24 cellular contexts compared by ENCODE assay signal in genomic region chr19:30457484-30457883, GRCh38.
DNase-seq lines count a peak whose midpoint lies in the region; ATAC-seq and TF ChIP-seq lines count a peak whose summit lies in the region.
"Had no signal": no experiment of that assay in that cellular context is flagged by ENCODE, and none has a peak within 500 bp of the region (broad histone marks: within the 10 kb centered on the region; RNA-seq: fewer than 3 reads in every experiment).

No MANE protein-coding gene starts in this region.

- H3K4me1 Mint-ChIP-seq in neural crest cell (peaks cover 9% of the 10 kb centered on the region), HFFc6 (ENCODE audit: low read depth) (no peaks in the 10 kb centered on the region)
- H3K4me1 Mint-ChIP-seq: CD14-positive monocyte; CD4-positive, alpha-beta memory T cell; CD4-positive, CD25-positive, alpha-beta regulatory T cell; CD8-positive, alpha-beta memory T cell had no signal

- TF ChIP-seq CTCF in HEK293 (tag by site-specific recombination; IDR thresholded peaks at IDR 0.05) (no peak), neural crest cell (conservative IDR thresholded peaks at IDR 0.05) (no peak), upper lobe of right lung (IDR thresholded peaks at IDR 0.05) (no peak), HFFc6 (IDR thresholded peaks at IDR 0.05) (no peak)

- no peaks in the 10 kb centered on the region; a peak in 1 of 3 replicates for H3K36me3 ChIP-seq in HEK293 (ENCODE audit: control insufficient read depth in 2 of 2, insufficient read depth in 1 of 2, low read length in 2 of 2)
- H3K36me3 ChIP-seq in upper lobe of right lung: no peaks in the 10 kb centered on the region
- H3K36me3 ChIP-seq: BE2C, BLaER1 had no signal

- CTCF ChIA-PET in HEK293 (lab: Yijun Ruan, JAX): interaction anchor here (0.6 to 0.7 kb wide), 3 partner anchors 31 to 355 kb away, joined by 3 to 4 read pairs (median 3); no protein-coding TSS in a partner anchor

- H3K4me1 ChIP-seq in HEK293 (ENCODE audit: control insufficient read depth, insufficient read depth, low read length) (no peaks in the 10 kb centered on the region), upper lobe of right lung (no peaks in the 10 kb centered on the region)
- H3K4me1 ChIP-seq: BE2C, BLaER1 had no signal

- intact Hi-C loops in upper lobe of right lung (cut with DNase I): no loop called here

- ATAC-seq in upper lobe of right lung: peak; percentile 7
- no peak for ATAC-seq in GM21381 (IDR thresholded peaks at IDR 0.05; ENCODE audit: unreplicated experiment)
- no peak for ATAC-seq in HG02885 (IDR thresholded peaks at IDR 0.05; ENCODE audit: poor library complexity, unreplicated experiment)
- ATAC-seq: GM12878 had no signal

- H3K27me3 Mint-ChIP-seq in neural crest cell (ENCODE audit: low read depth) (no peaks in the 10 kb centered on the region), HFFc6 (ENCODE audit: insufficient read depth) (peaks cover 3% of the 10 kb centered on the region)
- H3K27me3 Mint-ChIP-seq: CD4-positive, alpha-beta memory T cell; CD4-positive, CD25-positive, alpha-beta regulatory T cell; CD8-positive, alpha-beta memory T cell had no signal

- no peak overlapping the region for H3K4me3 ChIP-seq in HEK293 (ENCODE audit: low read depth, low read length)
- H3K4me3 ChIP-seq in upper lobe of right lung: no peak overlapping the region
- H3K4me3 ChIP-seq: BLaER1, GM12878 had no signal

- POLR2A ChIA-PET in HEK293 (lab: Yijun Ruan, JAX): no interaction called here

- H3K9me3 ChIP-seq in HEK293 (ENCODE audit: control insufficient read depth, insufficient read depth, low read depth, low read length) (no peaks in the 10 kb centered on the region), upper lobe of right lung (no peaks in the 10 kb centered on the region)
- H3K9me3 ChIP-seq: BE2C, BLaER1 had no signal

- H3K27ac ChIP-seq in HEK293 (ENCODE audit: extremely low read depth, low read depth, low read length) (no peak overlapping the region), upper lobe of right lung (no peak overlapping the region)
- H3K27ac ChIP-seq: BLaER1 had no signal

- peak overlapping the region; percentile 67 for H3K27ac Mint-ChIP-seq in neural crest cell (ENCODE audit: unreplicated experiment)
- H3K27ac Mint-ChIP-seq in HFFc6: no peak overlapping the region
- H3K27ac Mint-ChIP-seq: CD4-positive, alpha-beta memory T cell; CD4-positive, CD25-positive, alpha-beta regulatory T cell; CD8-positive, alpha-beta memory T cell had no signal

- no peaks in the 10 kb centered on the region for H3K27me3 ChIP-seq in upper lobe of right lung
- H3K27me3 ChIP-seq: BE2C, BLaER1 had no signal

- no peak for DNase-seq in neural crest cell (ENCODE audit: low read depth, low spot score)
- DNase-seq in upper lobe of right lung: no peak
- no peak for DNase-seq in HFFc6
- DNase-seq: 8988T; ACHN; BE2C; C1 segment of cervical spinal cord; CD4-positive, alpha-beta memory T cell; CD4-positive, CD25-positive, alpha-beta regulatory T cell; CD8-positive, alpha-beta memory T cell; COR-L47; DMS 273 treated with DMSO at 0.1 percent for 48 hours; DMS153; DMS53; DMS79; DND-41; EL; GDM1 had no signal

- H3K4me3 Mint-ChIP-seq in neural crest cell (no peak overlapping the region), HFFc6 (no peak overlapping the region)
- H3K4me3 Mint-ChIP-seq: CD14-positive monocyte; CD4-positive, alpha-beta memory T cell; CD4-positive, CD25-positive, alpha-beta regulatory T cell; CD8-positive, alpha-beta memory T cell had no signal

- H3K36me3 Mint-ChIP-seq in neural crest cell (ENCODE audit: low read depth) (no peaks in the 10 kb centered on the region), HFFc6 (ENCODE audit: low read depth) (no peaks in the 10 kb centered on the region; the same call in 1 of the 2 replicates)
- H3K36me3 Mint-ChIP-seq: CD14-positive monocyte; CD4-positive, alpha-beta memory T cell; CD4-positive, CD25-positive, alpha-beta regulatory T cell; CD8-positive, alpha-beta memory T cell had no signal

- H3K9me3 Mint-ChIP-seq in neural crest cell: no peaks in the 10 kb centered on the region
- peaks cover 56% of the 10 kb centered on the region for H3K9me3 Mint-ChIP-seq in HFFc6

TF ChIP-seq in HEK293, 187 proteins besides CTCF, POLR2A, EP300 and RAD21:
- TF ChIP-seq ZIC2 (tag by site-specific recombination; IDR thresholded peaks at IDR 0.05) (peak; percentile 92), ZNF433 (tag by site-specific recombination; IDR thresholded peaks at IDR 0.05; ENCODE audit: low read depth) (no peak), YY1 (tag by site-specific recombination; IDR thresholded peaks at IDR 0.05) (no peak), ZNF221 (tag by site-specific recombination; IDR thresholded peaks at IDR 0.05; ENCODE audit: borderline replicate concordance) (no peak), ZBTB8A (tag by site-specific recombination; IDR thresholded peaks at IDR 0.05) (no peak), KLF16 (tag by site-specific recombination; IDR thresholded peaks at IDR 0.05) (no peak), TCF7L2 (IDR thresholded peaks at IDR 0.05; ENCODE audit: borderline replicate concordance, low read depth, low read length) (no peak), GLIS1 (tag by site-specific recombination; IDR thresholded peaks at IDR 0.05) (peak; percentile 23; the same call in 1 of the 2 replicates)
- TF ChIP-seq, protein P1, sequence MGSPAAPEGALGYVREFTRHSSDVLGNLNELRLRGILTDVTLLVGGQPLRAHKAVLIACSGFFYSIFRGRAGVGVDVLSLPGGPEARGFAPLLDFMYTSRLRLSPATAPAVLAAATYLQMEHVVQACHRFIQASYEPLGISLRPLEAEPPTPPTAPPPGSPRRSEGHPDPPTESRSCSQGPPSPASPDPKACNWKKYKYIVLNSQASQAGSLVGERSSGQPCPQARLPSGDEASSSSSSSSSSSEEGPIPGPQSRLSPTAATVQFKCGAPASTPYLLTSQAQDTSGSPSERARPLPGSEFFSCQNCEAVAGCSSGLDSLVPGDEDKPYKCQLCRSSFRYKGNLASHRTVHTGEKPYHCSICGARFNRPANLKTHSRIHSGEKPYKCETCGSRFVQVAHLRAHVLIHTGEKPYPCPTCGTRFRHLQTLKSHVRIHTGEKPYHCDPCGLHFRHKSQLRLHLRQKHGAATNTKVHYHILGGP (tag by site-specific recombination; IDR thresholded peaks at IDR 0.05): no peak
